30 cellular contexts compared by ENCODE assay signal in genomic region chr6:39681566-39682250, GRCh38. TPM values are rescaled to one million over a fixed set of nuclear protein-coding genes. Genes with fewer than 3 reads are reported as not detected.
A peak's percentile ranks its signal among the peaks of the same experiment; 100 is the strongest.
DNase-seq lines count a peak whose midpoint lies in the region; ATAC-seq and TF ChIP-seq lines count a peak whose summit lies in the region.
"Had no signal": no experiment of that assay in that cellular context is flagged by ENCODE, and none has a peak within 500 bp of the region (broad histone marks: within the 10 kb centered on the region; RNA-seq: fewer than 3 reads in every experiment).

No MANE protein-coding gene starts in this region.

- peak overlapping the region; percentile 48 for H3K27ac Mint-ChIP-seq in mesothelial cell of epicardium
- H3K27ac Mint-ChIP-seq in effector memory CD8-positive, alpha-beta T cell, result no peak overlapping the region
- H3K27ac Mint-ChIP-seq: activated CD4-positive, alpha-beta T cell treated with anti-CD3 and anti-CD28 coated beads, Interleukin-2, amount 10 ng/mL, durations not matched to agents 7 days and 5 days; CD8-positive, alpha-beta memory T cell; stimulated activated naive CD8-positive, alpha-beta T cell treated with anti-CD3 and anti-CD28 coated beads, Interleukin-15, Interleukin-2, amounts not matched to agents 100 ng/mL and 50 ng/mL, for 24 hours; WTC11 had no signal

- H3K36me3 Mint-ChIP-seq in mesothelial cell of epicardium, result no peaks in the 10 kb centered on the region
- H3K36me3 Mint-ChIP-seq in effector memory CD8-positive, alpha-beta T cell (ENCODE audit: insufficient read depth), result no peaks in the 10 kb centered on the region
- H3K36me3 Mint-ChIP-seq: WTC11 had no signal

- WGBS in mammary epithelial cell (ENCODE audit: low coverage, missing lambda C conversion rate), result 33% methylated on average over 6 of the region's 6 CpGs

- CTCF ChIA-PET in AG04449 (lab: Yijun Ruan, JAX) (no interaction called here), mammary epithelial cell (lab: Charles Lee; ENCODE audit: low non-redundant PET) (interaction anchor here (0.7 kb wide), 1 partner anchor 1171 kb away, joined by 5 read pairs; no protein-coding TSS in a partner anchor)

- peaks cover 4% of the 10 kb centered on the region for H3K9me3 Mint-ChIP-seq in mesothelial cell of epicardium
- no peaks in the 10 kb centered on the region for H3K9me3 Mint-ChIP-seq in effector memory CD8-positive, alpha-beta T cell
- H3K9me3 Mint-ChIP-seq: activated CD4-positive, alpha-beta T cell treated with anti-CD3 and anti-CD28 coated beads, Interleukin-2, amount 10 ng/mL, durations not matched to agents 7 days and 5 days; WTC11 had no signal

- H3K79me2 ChIP-seq in mammary epithelial cell (ENCODE audit: insufficient read depth, low read length), result no peaks in the 10 kb centered on the region

- H2AFZ ChIP-seq in mammary epithelial cell (ENCODE audit: low read depth, low read length), result no peak overlapping the region

- dilution Hi-C loops in mammary epithelial cell (cut with HindIII; ENCODE audit: low sequenced_read_pairs), result no loop called here

- peaks cover 7% of the 10 kb centered on the region for H3K4me1 Mint-ChIP-seq in mesothelial cell of epicardium
- no peaks in the 10 kb centered on the region for H3K4me1 Mint-ChIP-seq in effector memory CD8-positive, alpha-beta T cell (ENCODE audit: low read depth in 2 of 2)
- H3K4me1 Mint-ChIP-seq: activated CD4-positive, alpha-beta T cell treated with anti-CD3 and anti-CD28 coated beads, Interleukin-2, amount 10 ng/mL, durations not matched to agents 7 days and 5 days; CD8-positive, alpha-beta memory T cell had no signal

- H3K4me3 ChIP-seq in AG04449 (ENCODE audit: low read depth, low read length), result no peak overlapping the region
- peak overlapping the region; percentile 14 for H3K4me3 ChIP-seq in adipocyte (ENCODE audit: low read length)
- no peak overlapping the region for H3K4me3 ChIP-seq in mammary epithelial cell (replicated peaks in 1 of 3; ENCODE audit: insufficient read depth in 1 of 3, low read depth in 2 of 3, low read length in 3 of 3)
- H3K4me3 ChIP-seq: HAP-1, heart left ventricle, prostate gland, tibial nerve had no signal

- no peaks in the 10 kb centered on the region for H3K9me3 ChIP-seq in adipocyte (ENCODE audit: control insufficient read depth, low read length)
- H3K9me3 ChIP-seq in mammary epithelial cell (replicated peaks; ENCODE audit: insufficient read depth, low read length), result no peaks in the 10 kb centered on the region
- H3K9me3 ChIP-seq: HAP-1, heart left ventricle, prostate gland, tibial nerve had no signal

- H3K27ac ChIP-seq in mammary epithelial cell (ENCODE audit: insufficient read depth, low read depth, low read length), result no peak overlapping the region
- H3K27ac ChIP-seq: 22Rv1, heart left ventricle, prostate gland, tibial nerve had no signal

- no peaks in the 10 kb centered on the region for H3K27me3 ChIP-seq in adipocyte (replicated peaks; ENCODE audit: control insufficient read depth, insufficient read depth, low read length)
- H3K27me3 ChIP-seq in mammary epithelial cell (ENCODE audit: insufficient read depth, low read length), result no peaks in the 10 kb centered on the region
- H3K27me3 ChIP-seq: heart left ventricle, tibial nerve had no signal

- no peak overlapping the region for H3K4me2 ChIP-seq in mammary epithelial cell (ENCODE audit: insufficient read depth, low read depth, low read length)

- no peak for ATAC-seq in effector memory CD8-positive, alpha-beta T cell (replicated peaks)
- ATAC-seq: heart left ventricle, left colon, Panc1, WTC11 had no signal

- H3K4me3 Mint-ChIP-seq in mesothelial cell of epicardium, result no peak overlapping the region
- no peak overlapping the region for H3K4me3 Mint-ChIP-seq in effector memory CD8-positive, alpha-beta T cell
- H3K4me3 Mint-ChIP-seq: activated CD4-positive, alpha-beta T cell treated with anti-CD3 and anti-CD28 coated beads, Interleukin-2, amount 10 ng/mL, durations not matched to agents 7 days and 5 days; CD8-positive, alpha-beta memory T cell; stimulated activated naive CD8-positive, alpha-beta T cell treated with anti-CD3 and anti-CD28 coated beads, Interleukin-15, Interleukin-2, amounts not matched to agents 100 ng/mL and 50 ng/mL, for 24 hours; WTC11 had no signal

- H3K9ac ChIP-seq in adipocyte (ENCODE audit: low read length) (no peak overlapping the region), mammary epithelial cell (ENCODE audit: insufficient read depth, low read length) (no peak overlapping the region)

- POLR2A ChIA-PET in AG04449 (lab: Yijun Ruan, JAX), result no interaction called here

- in situ Hi-C loops in mammary epithelial cell (cut with MboI; ENCODE audit: low sequenced_read_pairs in 2 of 2), result no loop called here

- H3K36me3 ChIP-seq in adipocyte (ENCODE audit: control insufficient read depth, insufficient read depth, low read length, severe bottlenecking), result no peaks in the 10 kb centered on the region
- H3K36me3 ChIP-seq in mammary epithelial cell (ENCODE audit: insufficient read depth, low read length), result no peaks in the 10 kb centered on the region
- H3K36me3 ChIP-seq: HAP-1, heart left ventricle, prostate gland, tibial nerve had no signal

- no peaks in the 10 kb centered on the region for H4K20me1 ChIP-seq in mammary epithelial cell (ENCODE audit: insufficient read depth, low read length)

- BruUV-seq in mammary epithelial cell (replicated peaks; lab: Mats Ljungman, UMichigan), result no TSS peak

- intact Hi-C loops in mammary epithelial cell (cut with micrococcal nuclease), result no loop called here

- TF ChIP-seq CTCF in AG04449 (IDR thresholded peaks at IDR 0.05; ENCODE audit: insufficient read depth, low read length, missing control alignments) (no peak), mesothelial cell of epicardium (IDR thresholded peaks at IDR 0.05; ENCODE audit: unreplicated experiment) (no peak), mammary epithelial cell (conservative IDR thresholded peaks at IDR 0.05 in 1 of 2, IDR thresholded peaks at IDR 0.05 in 1 of 2; ENCODE audit: extremely low read depth in 1 of 2, insufficient read depth in 1 of 2, low read depth in 1 of 2, low read length in 2 of 2) (no peak)

- DNase-seq in AG04449 (ENCODE audit: low read depth, low spot score) (peak; percentile 21), adipocyte (ENCODE audit: low read depth) (peak; percentile 59), fibroblast of gingiva (ENCODE audit: low read depth) (peak; percentile 24), mesothelial cell of epicardium (ENCODE audit: low spot score in 2 of 2, unreplicated experiment in 2 of 2) (no peak), mammary epithelial cell (no peak), amygdala (lab: John Stamatoyannopoulos, UW) (no peak)
- DNase-seq in activated T-cell treated with anti-CD3 and anti-CD28 coated beads, Interleukin-2, amount 50 U/mL, for 48 hours, result no peak
- no peak for DNase-seq in effector memory CD8-positive, alpha-beta T cell
- DNase-seq: activated CD4-positive, alpha-beta T cell treated with anti-CD3 and anti-CD28 coated beads, Interleukin-2, amount 10 ng/mL, durations not matched to agents 7 days and 5 days; activated naive CD4-positive, alpha-beta T cell treated with Interleukin-2 at 50 U/mL for 16 hours; AML-193; CD8-positive, alpha-beta memory T cell; DMS 273 treated with DMSO at 0.1 percent for 48 hours; heart left ventricle; left colon; NCI-H1092 treated with DMSO at 0.1 percent for 48 hours; NCI-H187 treated with DMSO at 0.1 percent for 48 hours; NCI-H2171 treated with DMSO at 0.1 percent for 48 hours; NCI-H526; SIG-M5; SW 1271; T1000 had no signal

- H3K4me1 ChIP-seq in adipocyte (ENCODE audit: control insufficient read depth, insufficient read depth, low read length) (peaks cover 4% of the 10 kb centered on the region), mammary epithelial cell (ENCODE audit: insufficient read depth, low read length) (no peaks in the 10 kb centered on the region)
- H3K4me1 ChIP-seq: HAP-1, heart left ventricle, prostate gland had no signal

- H3K27me3 Mint-ChIP-seq in mesothelial cell of epicardium (ENCODE audit: low read depth), result peaks cover 1% of the 10 kb centered on the region
- H3K27me3 Mint-ChIP-seq in effector memory CD8-positive, alpha-beta T cell, result peaks cover 0 to 33% of the 10 kb centered on the region in 2 donors

RNA-seq across cellular contexts. Expression of gene KIF6, which starts 43.5 kb away (rescaled TPM):
- total RNA-seq in mesothelial cell of epicardium (1.2 to 1.4 TPM (median 1.3 TPM) in 3 replicates), mammary epithelial cell (under 1 TPM; 0.33 to 0.66 TPM)
- 0.32 TPM for polyA plus RNA-seq in mammary epithelial cell
- not detected for polyA minus RNA-seq in mammary epithelial cell
- total RNA-seq: activated CD4-positive, alpha-beta T cell treated with anti-CD3 and anti-CD28 coated beads, Interleukin-2, amount 10 ng/mL, durations not matched to agents 7 days and 5 days; HT-29 had no signal

Comparison
In these comparisons a context has a peak if more than half of its experiments do, and no peak if none do; other contexts are left out.
1. DNase-seq: peak in AG04449 (single experiment), adipocyte (single experiment) and fibroblast of gingiva (single experiment); none in mesothelial cell of epicardium (0 of 2), mammary epithelial cell (single experiment), amygdala (0 of 56), activated T-cell treated with anti-CD3 and anti-CD28 coated beads, Interleukin-2, amount 50 U/mL, for 48 hours (0 of 2) and effector memory CD8-positive, alpha-beta T cell (0 of 3).